In the genomic region with DNA sequence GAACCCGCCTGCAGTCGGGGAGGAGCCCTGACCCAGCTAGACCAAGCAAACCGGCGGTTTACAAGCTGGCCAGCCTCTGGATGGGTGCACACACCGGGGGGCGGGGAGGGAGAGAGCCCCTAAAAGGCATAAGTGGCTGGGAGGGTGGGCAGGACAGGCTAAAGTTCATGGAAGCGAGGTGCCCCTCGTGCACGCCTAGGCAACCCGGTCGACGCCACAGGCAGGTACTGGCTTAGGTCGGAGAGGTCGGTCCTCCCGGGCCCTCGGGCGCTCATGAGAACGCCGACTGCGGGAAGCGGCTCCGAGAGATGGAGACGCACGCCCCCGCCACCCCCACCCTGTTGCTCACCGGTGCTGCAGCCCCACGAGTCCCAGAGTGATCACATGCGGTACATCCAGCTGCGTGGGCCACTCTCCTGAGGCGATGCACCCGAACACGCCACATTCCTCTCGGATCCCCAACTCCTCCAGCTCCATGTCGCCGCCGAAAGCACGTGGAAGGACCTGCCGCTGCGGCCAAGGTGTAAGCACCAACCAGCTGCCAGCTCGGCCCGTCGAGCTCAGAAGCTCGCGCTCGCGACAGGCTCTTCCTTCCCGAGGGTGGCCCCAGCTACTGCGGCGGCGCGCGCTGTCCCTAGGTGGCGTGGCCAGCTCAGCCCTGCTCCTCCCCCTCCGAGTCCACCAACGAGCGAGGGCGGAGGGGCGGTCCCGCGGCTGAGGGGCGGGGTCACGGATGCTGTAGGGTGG, we compare ENCODE assay signal across 8 cellular contexts. TPM values are rescaled to one million over a fixed set of nuclear protein-coding genes. Genes with fewer than 3 reads are reported as not detected.
A peak's percentile ranks its signal among the peaks of the same experiment; 100 is the strongest.
DNase-seq lines count a peak whose midpoint lies in the region; FAIRE-seq and TF ChIP-seq lines count a peak whose summit lies in the region.

A gene (minus strand): TSS at position 615 of the 747 bp plus-strand sequence. CDS start 138 bp downstream, at position 477.

- peaks cover 93% of the 10 kb centered on the region for H3K79me2 ChIP-seq in neural progenitor cell (ENCODE audit: low read depth)

- H3K36me3 ChIP-seq in ES-I3 (ENCODE audit: insufficient read depth, low read length), result no peaks in the 10 kb centered on the region
- H3K36me3 ChIP-seq in MG63, result peaks cover 8% of the 10 kb centered on the region
- H3K36me3 ChIP-seq in neural progenitor cell, result no peaks in the 10 kb centered on the region

- peak; percentile 33 for FAIRE-seq in H54 (lab: Jason Lieb, UNC)

- H4K20me1 ChIP-seq in neural progenitor cell (ENCODE audit: low read depth), result peaks cover 25% of the 10 kb centered on the region

- no peaks in the 10 kb centered on the region for H3K9me3 ChIP-seq in ES-I3 (ENCODE audit: control insufficient read depth, insufficient read depth, low read length)
- no peaks in the 10 kb centered on the region for H3K9me3 ChIP-seq in MG63
- H3K9me3 ChIP-seq in neural progenitor cell (ENCODE audit: low read depth), result no peaks in the 10 kb centered on the region

- H3K4me3 ChIP-seq in MG63 (peak within 1 kb of the TSS; percentile 90), neural progenitor cell (peak within 1 kb of the TSS; percentile 82)

- H3K4me1 ChIP-seq in ES-I3 (ENCODE audit: insufficient read depth, low read length), result peaks cover 3% of the 10 kb centered on the region; the same call in 1 of the 2 replicates
- peaks cover 27% of the 10 kb centered on the region for H3K4me1 ChIP-seq in neural progenitor cell

- TF ChIP-seq CTCF in neural progenitor cell (IDR thresholded peaks at IDR 0.05), result peak; percentile 37

- peak within 1 kb of the TSS; percentile 60 for H2AFZ ChIP-seq in neural progenitor cell (replicated peaks)

- peak within 1 kb of the TSS; percentile 61 for H3K9ac ChIP-seq in ES-I3 (ENCODE audit: low read depth, low read length)
- H3K9ac ChIP-seq in neural progenitor cell, result peak within 1 kb of the TSS; percentile 67

- peak within 1 kb of the TSS; percentile 90 for H3K4me2 ChIP-seq in neural progenitor cell

- H3F3A ChIP-seq in neural progenitor cell (ENCODE audit: low read depth), result peaks cover 27% of the 10 kb centered on the region

- DNase-seq in H54 (ENCODE audit: insufficient read length, low spot score) (peak; percentile 77), MG63 (peak; percentile 95), SIG-M5 treated with dmso at 0.1 percent for 504 hours (lab: John Stamatoyannopoulos, UW; ENCODE audit: unreplicated experiment) (peak; percentile 94), activated gamma-delta T cell treated with Interleukin-2 at 50 U/mL for 16 hours (peak; percentile 99), fibroblast of the conjunctiva (ENCODE audit: low read depth) (peak; percentile 96), neural progenitor cell (ENCODE audit: low spot score) (peak; percentile 99), substantia nigra (lab: John Stamatoyannopoulos, UW) (peak; percentile 84 to 98 (median 95))

- H3K4me3 Mint-ChIP-seq in neural progenitor cell, result peak within 1 kb of the TSS; percentile 98

- no peaks in the 10 kb centered on the region for H3K9me3 Mint-ChIP-seq in neural progenitor cell

- H3K36me3 Mint-ChIP-seq in neural progenitor cell, result peaks cover 8% of the 10 kb centered on the region

- peak; percentile 77 for TF ChIP-seq POLR2A in H54 (IDR thresholded peaks at IDR 0.05; ENCODE audit: low read depth, low read length)

- H3K27me3 Mint-ChIP-seq in neural progenitor cell (ENCODE audit: insufficient read depth, low read depth), result peaks cover 5% of the 10 kb centered on the region

- H3K27ac ChIP-seq in neural progenitor cell, result peak within 1 kb of the TSS; percentile 82
- peak within 1 kb of the TSS; percentile 96 for H3K27ac ChIP-seq in substantia nigra (ENCODE audit: low read depth, low read length, poor library complexity, severe bottlenecking)

- peaks cover 25% of the 10 kb centered on the region for H3K4me1 Mint-ChIP-seq in neural progenitor cell

- peak within 1 kb of the TSS; percentile 88 for H3K27ac Mint-ChIP-seq in neural progenitor cell

- H3K27me3 ChIP-seq in MG63 (no peaks in the 10 kb centered on the region), neural progenitor cell (no peaks in the 10 kb centered on the region)

RNA-seq across cellular contexts. Expression of the gene that starts here (rescaled TPM):
- total RNA-seq in MG63 (2014; rRNA removed; shearing (Covaris generic); ENCODE audit: low replicate concordance), result 26.5 and 27.7 TPM in 2 replicates
- total RNA-seq in neural progenitor cell (ENCODE audit: low replicate concordance), result 67.6 and 108 TPM in 2 replicates

Comparison
In these comparisons a context has a peak if more than half of its experiments do, and no peak if none do; other contexts are left out.
1. Peak in every context shown above with its lines: DNase-seq, H3K4me3 ChIP-seq and H3K27ac ChIP-seq.